ENCODE assay signal across 22 cellular contexts in genomic region chr3:129573493-129573892, GRCh38. TPM values are rescaled to one million over a fixed set of nuclear protein-coding genes. Genes with fewer than 3 reads are reported as not detected.
DNase-seq lines count a peak whose midpoint lies in the region; ATAC-seq and TF ChIP-seq lines count a peak whose summit lies in the region.
"Had no signal": no experiment of that assay in that cellular context is flagged by ENCODE, and none has a peak within 500 bp of the region (broad histone marks: within the 10 kb centered on the region; RNA-seq: fewer than 3 reads in every experiment).

No MANE protein-coding gene starts in this region.

- H3K27ac Mint-ChIP-seq in CD4-positive, alpha-beta T cell, result peak overlapping the region; percentile 67
- H3K27ac Mint-ChIP-seq in T-helper 17 cell, result peak overlapping the region; percentile 100
- peak overlapping the region; percentile 81 for H3K27ac Mint-ChIP-seq in endodermal cell
- H3K27ac Mint-ChIP-seq in osteocyte (ENCODE audit: unreplicated experiment), result peak overlapping the region; percentile 7
- H3K27ac Mint-ChIP-seq in neural progenitor cell, result no peak overlapping the region

- no peaks in the 10 kb centered on the region for H3K27me3 ChIP-seq in CD4-positive, alpha-beta T cell (ENCODE audit: control insufficient read depth, insufficient read depth, low read length)
- H3K27me3 ChIP-seq in endodermal cell (ENCODE audit: control insufficient read depth, insufficient read depth, low read length, poor library complexity, severe bottlenecking), result no peaks in the 10 kb centered on the region
- H3K27me3 ChIP-seq in neural progenitor cell, result no peaks in the 10 kb centered on the region

- H4K20me1 ChIP-seq in neural progenitor cell (ENCODE audit: low read depth), result no peaks in the 10 kb centered on the region

- H2AFZ ChIP-seq in neural progenitor cell (replicated peaks), result no peak overlapping the region

- no peaks in the 10 kb centered on the region for H3K9me3 ChIP-seq in CD4-positive, alpha-beta T cell (ENCODE audit: control insufficient read depth, low read length)
- H3K9me3 ChIP-seq in T-helper 17 cell (ENCODE audit: control insufficient read depth, low read length, poor library complexity, severe bottlenecking) (no peaks in the 10 kb centered on the region), endodermal cell (ENCODE audit: control insufficient read depth, low read length) (no peaks in the 10 kb centered on the region), neural progenitor cell (ENCODE audit: low read depth) (no peaks in the 10 kb centered on the region)

- ATAC-seq in CD4-positive, alpha-beta T cell (ENCODE audit: poor library complexity), result no peak
- no peak for ATAC-seq in T-helper 17 cell
- no peak for ATAC-seq in GM19023 (IDR thresholded peaks at IDR 0.05; ENCODE audit: unreplicated experiment)
- ATAC-seq: HepG2, Right ventricle myocardium inferior had no signal

- H3K27me3 Mint-ChIP-seq in CD4-positive, alpha-beta T cell, result no peaks in the 10 kb centered on the region
- no peaks in the 10 kb centered on the region for H3K27me3 Mint-ChIP-seq in T-helper 17 cell
- no peaks in the 10 kb centered on the region for H3K27me3 Mint-ChIP-seq in endodermal cell (ENCODE audit: insufficient read depth)
- H3K27me3 Mint-ChIP-seq in osteocyte (ENCODE audit: unreplicated experiment), result no peaks in the 10 kb centered on the region
- peaks cover 6% of the 10 kb centered on the region for H3K27me3 Mint-ChIP-seq in neural progenitor cell (ENCODE audit: insufficient read depth, low read depth)

- 94 to 100% methylated on average over 3 to 14 of the region's 14 CpGs for WGBS in endodermal cell (ENCODE audit: insufficient coverage in 1 of 2, insufficient read length in 1 of 2), 2 experiments

- no peaks in the 10 kb centered on the region for H3K36me3 Mint-ChIP-seq in CD4-positive, alpha-beta T cell (ENCODE audit: low read depth)
- H3K36me3 Mint-ChIP-seq in T-helper 17 cell (ENCODE audit: low read depth) (no peaks in the 10 kb centered on the region), endodermal cell (ENCODE audit: low read depth) (peaks cover 5% of the 10 kb centered on the region), osteocyte (ENCODE audit: unreplicated experiment) (peaks cover 35% of the 10 kb centered on the region), neural progenitor cell (no peaks in the 10 kb centered on the region)

- H3K36me3 ChIP-seq in endodermal cell (ENCODE audit: control insufficient read depth, insufficient read depth, low read length) (no peaks in the 10 kb centered on the region), neural progenitor cell (no peaks in the 10 kb centered on the region)

- no peak overlapping the region for H3K27ac ChIP-seq in CD4-positive, alpha-beta T cell (ENCODE audit: low read depth, low read length)
- H3K27ac ChIP-seq in endodermal cell (ENCODE audit: low read depth, low read length) (no peak overlapping the region), neural progenitor cell (no peak overlapping the region)
- H3K27ac ChIP-seq: C4-2B, SK-N-MC had no signal

- no peak overlapping the region for H3K4me2 ChIP-seq in neural progenitor cell

- intact Hi-C loops in CD4-positive, alpha-beta T cell (cut with DNase I, micrococcal nuclease), result no loop called here

- peaks cover 3% of the 10 kb centered on the region for H3K4me1 ChIP-seq in endodermal cell (ENCODE audit: control insufficient read depth, insufficient read depth, low read length)
- H3K4me1 ChIP-seq in neural progenitor cell, result peaks cover 9% of the 10 kb centered on the region

- H3K4me3 Mint-ChIP-seq in CD4-positive, alpha-beta T cell, result no peak overlapping the region
- no peak overlapping the region for H3K4me3 Mint-ChIP-seq in T-helper 17 cell
- no peak overlapping the region for H3K4me3 Mint-ChIP-seq in endodermal cell
- H3K4me3 Mint-ChIP-seq in osteocyte (ENCODE audit: unreplicated experiment), result no peak overlapping the region
- H3K4me3 Mint-ChIP-seq in neural progenitor cell, result no peak overlapping the region

- no peaks in the 10 kb centered on the region for H3F3A ChIP-seq in neural progenitor cell (ENCODE audit: low read depth)

- no peaks in the 10 kb centered on the region for H3K79me2 ChIP-seq in neural progenitor cell (ENCODE audit: low read depth)

- no peak for DNase-seq in CD4-positive, alpha-beta T cell
- no peak for DNase-seq in T-helper 17 cell
- DNase-seq in endodermal cell, result no peak
- no peak for DNase-seq in osteocyte (ENCODE audit: extremely low spot score, unreplicated experiment)
- no peak for DNase-seq in effector CD4-positive, alpha-beta T cell
- DNase-seq in effector CD8-positive, alpha-beta T cell (lab: John Stamatoyannopoulos, UW), result no peak
- no peak for DNase-seq in neural progenitor cell (ENCODE audit: low spot score)
- DNase-seq: EL; KBM-7; NCI-H1105 treated with DMSO at 0.1 percent for 48 hours; NCI-H1694; NCI-H748 treated with DMSO at 0.1 percent for 48 hours; NK-92 treated with Interleukin-12 subunit alpha and Interleukin-12 subunit beta, amount 100 ng/mL, for 24 hours had no signal

- H3K4me3 ChIP-seq in endodermal cell (ENCODE audit: low read length), result no peak overlapping the region
- no peak overlapping the region for H3K4me3 ChIP-seq in neural progenitor cell
- H3K4me3 ChIP-seq: SK-N-MC had no signal

- peaks cover 22% of the 10 kb centered on the region for H3K4me1 Mint-ChIP-seq in CD4-positive, alpha-beta T cell (ENCODE audit: low read depth)
- peaks cover 35% of the 10 kb centered on the region for H3K4me1 Mint-ChIP-seq in T-helper 17 cell
- peaks cover 15% of the 10 kb centered on the region for H3K4me1 Mint-ChIP-seq in endodermal cell
- H3K4me1 Mint-ChIP-seq in osteocyte (ENCODE audit: unreplicated experiment), result peaks cover 13% of the 10 kb centered on the region
- H3K4me1 Mint-ChIP-seq in neural progenitor cell, result peaks cover 4% of the 10 kb centered on the region

- CTCF ChIA-PET in CD4-positive, alpha-beta T cell (lab: Charles Lee), result no interaction called here

- no peaks in the 10 kb centered on the region for H3K9me3 Mint-ChIP-seq in CD4-positive, alpha-beta T cell
- H3K9me3 Mint-ChIP-seq in endodermal cell, result no peaks in the 10 kb centered on the region
- no peaks in the 10 kb centered on the region for H3K9me3 Mint-ChIP-seq in osteocyte (ENCODE audit: unreplicated experiment)
- H3K9me3 Mint-ChIP-seq in neural progenitor cell, result no peaks in the 10 kb centered on the region

- H3K9ac ChIP-seq in endodermal cell (ENCODE audit: extremely low read depth, low read length, poor library complexity, severe bottlenecking) (no peak overlapping the region), neural progenitor cell (no peak overlapping the region)

- no peak for TF ChIP-seq CTCF in CD4-positive, alpha-beta T cell (IDR thresholded peaks at IDR 0.05)
- no peak for TF ChIP-seq CTCF in endodermal cell (conservative IDR thresholded peaks at IDR 0.05)
- TF ChIP-seq CTCF in osteocyte (IDR thresholded peaks at IDR 0.05), result no peak
- TF ChIP-seq CTCF in neural progenitor cell (IDR thresholded peaks at IDR 0.05), result no peak

- POLR2A ChIA-PET in CD4-positive, alpha-beta T cell (lab: Charles Lee), result no interaction called here

RNA-seq across cellular contexts. Expression of gene H1-8, which starts 30.5 kb away (rescaled TPM):
- total RNA-seq in CD4-positive, alpha-beta T cell, result not detected
- not detected for total RNA-seq in T-helper 17 cell
- total RNA-seq in endodermal cell, result not detected
- polyA plus RNA-seq in endodermal cell (2013, experiment 1 of 2), result not detected
- not detected for polyA plus RNA-seq in endodermal cell (2013, experiment 2 of 2)
- not detected in 2 replicates for total RNA-seq in osteocyte
- total RNA-seq in neural progenitor cell (ENCODE audit: low replicate concordance), result not detected in 2 replicates
- total RNA-seq: A673, H7, HepG2, NCI-H460, OCI-LY7, Right ventricle myocardium inferior had no signal

RNA-seq across cellular contexts. Expression of gene PLXND1, which starts 33.0 kb away (rescaled TPM):
- 10 to 100 TPM; 61.7 to 62.5 TPM for total RNA-seq in CD4-positive, alpha-beta T cell
- total RNA-seq in T-helper 17 cell (100 to 1,000 TPM in 1 of 2 donors, 10 to 100 TPM in 1; 78.8 to 152 TPM), endodermal cell (10 to 100 TPM; 73.1 to 83.2 TPM), osteocyte (316 and 358 TPM in 2 replicates), neural progenitor cell (ENCODE audit: low replicate concordance) (9.0 and 12.9 TPM in 2 replicates)
- polyA plus RNA-seq in endodermal cell (2013, experiment 1 of 2), result 58.8 TPM
- polyA plus RNA-seq in endodermal cell (2013, experiment 2 of 2), result 68.1 TPM

RNA-seq across cellular contexts. Expression of gene RHO, which starts 45.1 kb away (rescaled TPM):
- not detected for total RNA-seq in CD4-positive, alpha-beta T cell
- total RNA-seq in T-helper 17 cell (not detected), endodermal cell (under 1 TPM; 0.22 to 0.26 TPM), osteocyte (not detected in 2 replicates), neural progenitor cell (ENCODE audit: low replicate concordance) (not detected in 2 replicates)
- polyA plus RNA-seq in endodermal cell (2013, experiment 1 of 2), result not detected
- polyA plus RNA-seq in endodermal cell (2013, experiment 2 of 2), result not detected
- total RNA-seq: A673, HepG2, NCI-H460, OCI-LY7, Right ventricle myocardium inferior had no signal
- polyA plus RNA-seq: HepG2 had no signal
